Comparison of ENCODE assay signal across 40 cellular contexts in the genomic region with DNA sequence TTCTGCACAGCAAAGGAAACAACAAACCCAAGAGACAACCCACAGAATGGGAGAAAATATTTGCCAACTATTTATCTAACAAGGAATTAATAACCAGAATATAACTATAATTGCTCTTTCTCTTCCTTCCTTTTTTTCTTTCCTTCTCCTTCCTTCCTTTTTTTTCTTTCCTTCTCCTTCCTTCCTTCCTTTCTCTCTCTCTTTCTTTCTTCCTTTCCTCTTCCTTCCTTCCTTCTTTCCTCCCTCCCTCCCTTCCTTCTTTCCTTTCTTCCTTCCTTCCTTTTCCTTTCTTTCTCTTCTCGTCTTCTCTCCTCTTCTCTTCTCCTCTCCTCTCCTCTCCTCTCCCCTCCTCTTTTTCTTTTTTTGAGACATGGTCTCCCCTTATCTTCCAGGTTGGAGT.
"Had no signal": no experiment of that assay in that cellular context is flagged by ENCODE, and none has a peak within 500 bp of the region (broad histone marks: within the 10 kb centered on the region; RNA-seq: fewer than 3 reads in every experiment).

No MANE protein-coding gene starts in this region.

- H3K27ac ChIP-seq: adrenal gland, ascending aorta, body of pancreas, brain microvascular endothelial cell, breast epithelium, cardiac muscle cell had no signal

- H3K36me3 Mint-ChIP-seq: activated naive CD4-positive, alpha-beta T cell treated with anti-CD3 and anti-CD28 coated beads, Interleukin-2, amount 10 ng/mL, durations not matched to agents 7 days and 5 days; activated naive CD4-positive, alpha-beta T cell treated with anti-CD3 and anti-CD28 coated beads, Interleukin-2, amount 50 U/mL, for 24 hours; activated naive CD8-positive, alpha-beta T cell; activated naive CD8-positive, alpha-beta T cell treated with anti-CD3 and anti-CD28 coated beads, Interleukin-2, amount 10 ng/mL, durations not matched to agents 7 days and 5 days; brain had no signal

- H3K27me3 Mint-ChIP-seq: activated naive CD4-positive, alpha-beta T cell treated with anti-CD3 and anti-CD28 coated beads, Interleukin-2, amount 10 ng/mL, durations not matched to agents 7 days and 5 days; activated naive CD4-positive, alpha-beta T cell treated with anti-CD3 and anti-CD28 coated beads, Interleukin-2, amount 50 U/mL, for 24 hours; activated naive CD8-positive, alpha-beta T cell; activated naive CD8-positive, alpha-beta T cell treated with anti-CD3 and anti-CD28 coated beads for 36 hours; activated naive CD8-positive, alpha-beta T cell treated with anti-CD3 and anti-CD28 coated beads, Interleukin-2, amount 10 ng/mL, durations not matched to agents 7 days and 5 days; activated naive CD8-positive, alpha-beta T cell treated with anti-CD3 and anti-CD28 coated beads, Interleukin-2, amount 50 U/mL, for 24 hours; activated T-cell treated with anti-CD3 and anti-CD28 coated beads, Interleukin-2, amount 50 U/mL, for 24 hours; activated T-helper 17 cell treated with anti-CD3 and anti-CD28 coated beads, Interleukin-2, amount 50 U/mL, for 72 hours; central memory CD8-positive, alpha-beta T cell had no signal

- DNase-seq: activated effector memory CD4-positive, alpha-beta T cell treated with anti-CD3 and anti-CD28 coated beads, Interleukin-2, amount 50 U/mL, for 16 hours; activated effector memory CD4-positive, alpha-beta T cell treated with Interleukin-2 at 50 U/mL for 16 hours; activated gamma-delta T cell; activated gamma-delta T cell treated with Interleukin-2 at 50 U/mL for 16 hours; activated naive CD4-positive, alpha-beta T cell; activated naive CD4-positive, alpha-beta T cell treated with anti-CD3 and anti-CD28 coated beads for 36 hours; activated naive CD4-positive, alpha-beta T cell treated with anti-CD3 and anti-CD28 coated beads, Interleukin-2, amount 10 ng/mL, durations not matched to agents 7 days and 5 days; activated naive CD4-positive, alpha-beta T cell treated with anti-CD3 and anti-CD28 coated beads, Interleukin-2, amount 50 U/mL, for 16 hours; activated naive CD4-positive, alpha-beta T cell treated with Interleukin-2 at 50 U/mL for 16 hours; activated naive CD8-positive, alpha-beta T cell treated with anti-CD3 and anti-CD28 coated beads for 36 hours; activated naive CD8-positive, alpha-beta T cell treated with anti-CD3 and anti-CD28 coated beads, Interleukin-2, amount 10 ng/mL, durations not matched to agents 7 days and 5 days; activated naive CD8-positive, alpha-beta T cell treated with anti-CD3 and anti-CD28 coated beads, Interleukin-2, amount 50 U/mL, for 24 hours; activated T-cell treated with anti-CD3 and anti-CD28 coated beads, Interleukin-2, amount 50 U/mL, for 1 hour; activated T-cell treated with anti-CD3 and anti-CD28 coated beads, Interleukin-2, amount 50 U/mL, for 24 hours; activated T-cell treated with anti-CD3 and anti-CD28 coated beads, Interleukin-2, amount 50 U/mL, for 4 hours; activated T-cell treated with anti-CD3 and anti-CD28 coated beads, Interleukin-2, amount 50 U/mL, for 48 hours; activated T-cell treated with anti-CD3 and anti-CD28 coated beads, Interleukin-2, amount 50 U/mL, for 72 hours; adrenal gland; amniotic stem cell; amygdala; anterior cingulate cortex; aorta; body of pancreas; brain microvascular endothelial cell; caudate nucleus; central memory CD4-positive, alpha-beta T cell; cerebellar nuclear complex had no signal

- H3K9me3 ChIP-seq: adrenal gland, body of pancreas had no signal

- FAIRE-seq: astrocyte, bronchial epithelial cell had no signal

- ATAC-seq: activated naive CD4-positive, alpha-beta T cell treated with anti-CD3 and anti-CD28 coated beads, Interleukin-2, amount 50 U/mL, for 72 hours; activated naive CD8-positive, alpha-beta T cell treated with anti-CD3 and anti-CD28 coated beads, Interleukin-2, amount 50 U/mL, for 24 hours; activated T-cell treated with anti-CD3 and anti-CD28 coated beads, Interleukin-2, amount 50 U/mL, for 4 hours; activated T-cell treated with anti-CD3 and anti-CD28 coated beads, Interleukin-2, amount 50 U/mL, for 72 hours; activated T-helper 17 cell treated with anti-CD3 and anti-CD28 coated beads, Interleukin-2, amount 50 U/mL, for 72 hours; body of pancreas had no signal

- H3K4me1 ChIP-seq: adrenal gland, ascending aorta, body of pancreas, breast epithelium had no signal

- H3K4me3 ChIP-seq: adrenal gland, ascending aorta, body of pancreas, breast epithelium, cardiac muscle cell had no signal

- H3K36me3 ChIP-seq: adrenal gland, ascending aorta, brain microvascular endothelial cell, breast epithelium, cardiac muscle cell had no signal

- H3K4me3 Mint-ChIP-seq: activated naive CD4-positive, alpha-beta T cell treated with anti-CD3 and anti-CD28 coated beads for 36 hours; activated naive CD4-positive, alpha-beta T cell treated with anti-CD3 and anti-CD28 coated beads, Interleukin-2, amount 10 ng/mL, durations not matched to agents 7 days and 5 days; activated naive CD4-positive, alpha-beta T cell treated with anti-CD3 and anti-CD28 coated beads, Interleukin-2, amount 50 U/mL, for 24 hours; activated naive CD8-positive, alpha-beta T cell; activated naive CD8-positive, alpha-beta T cell treated with anti-CD3 and anti-CD28 coated beads for 36 hours; activated naive CD8-positive, alpha-beta T cell treated with anti-CD3 and anti-CD28 coated beads, Interleukin-2, amount 10 ng/mL, durations not matched to agents 7 days and 5 days; activated naive CD8-positive, alpha-beta T cell treated with anti-CD3 and anti-CD28 coated beads, Interleukin-2, amount 50 U/mL, for 24 hours; activated T-cell treated with anti-CD3 and anti-CD28 coated beads, Interleukin-2, amount 50 U/mL, for 24 hours; activated T-cell treated with anti-CD3 and anti-CD28 coated beads, Interleukin-2, amount 50 U/mL, for 4 hours; activated T-cell treated with anti-CD3 and anti-CD28 coated beads, Interleukin-2, amount 50 U/mL, for 72 hours; activated T-helper 1 cell treated with anti-CD3 and anti-CD28 coated beads, Interleukin-12 subunit alpha, Interleukin-12 subunit beta, Interleukin-2, Interleukin-4 antibody, amounts not matched to agents 30 ng/mL and 10 ng/mL and 1 ng/mL, durations not matched to agents 14 hours and 24 hours and 36 hours; activated T-helper 17 cell treated with anti-CD3 and anti-CD28 coated beads, Interleukin-2, amount 50 U/mL, for 72 hours; brain; central memory CD8-positive, alpha-beta T cell had no signal

- H3K27ac Mint-ChIP-seq: activated naive CD4-positive, alpha-beta T cell treated with anti-CD3 and anti-CD28 coated beads for 36 hours; activated naive CD4-positive, alpha-beta T cell treated with anti-CD3 and anti-CD28 coated beads, Interleukin-2, amount 10 ng/mL, durations not matched to agents 7 days and 5 days; activated naive CD4-positive, alpha-beta T cell treated with anti-CD3 and anti-CD28 coated beads, Interleukin-2, amount 50 U/mL, for 24 hours; activated naive CD4-positive, alpha-beta T cell treated with anti-CD3 and anti-CD28 coated beads, Interleukin-2, amount 50 U/mL, for 72 hours; activated naive CD8-positive, alpha-beta T cell; activated naive CD8-positive, alpha-beta T cell treated with anti-CD3 and anti-CD28 coated beads for 36 hours; activated naive CD8-positive, alpha-beta T cell treated with anti-CD3 and anti-CD28 coated beads, Interleukin-2, amount 10 ng/mL, durations not matched to agents 7 days and 5 days; activated naive CD8-positive, alpha-beta T cell treated with anti-CD3 and anti-CD28 coated beads, Interleukin-2, amount 50 U/mL, for 24 hours; activated T-cell treated with anti-CD3 and anti-CD28 coated beads, Interleukin-2, amount 50 U/mL, for 24 hours; activated T-cell treated with anti-CD3 and anti-CD28 coated beads, Interleukin-2, amount 50 U/mL, for 72 hours; activated T-helper 1 cell treated with anti-CD3 and anti-CD28 coated beads, Interleukin-12 subunit alpha, Interleukin-12 subunit beta, Interleukin-2, Interleukin-4 antibody, amounts not matched to agents 30 ng/mL and 10 ng/mL and 1 ng/mL, durations not matched to agents 14 hours and 24 hours and 36 hours; activated T-helper 17 cell treated with anti-CD3 and anti-CD28 coated beads, Interleukin-2, amount 50 U/mL, for 72 hours; activated T-helper 2 cell treated with anti-CD3 and anti-CD28 coated beads, Interferon-gamma antibody, Interleukin-2, Interleukin-4, amounts not matched to agents 10 μg/mL and 5 μg/mL and 100 μg/mL, durations not matched to agents 14 hours and 24 hours and 36 hours; brain had no signal

- H3K4me1 Mint-ChIP-seq: activated naive CD4-positive, alpha-beta T cell treated with anti-CD3 and anti-CD28 coated beads, Interleukin-2, amount 10 ng/mL, durations not matched to agents 7 days and 5 days; activated naive CD4-positive, alpha-beta T cell treated with anti-CD3 and anti-CD28 coated beads, Interleukin-2, amount 50 U/mL, for 24 hours; activated naive CD8-positive, alpha-beta T cell treated with anti-CD3 and anti-CD28 coated beads for 36 hours; activated naive CD8-positive, alpha-beta T cell treated with anti-CD3 and anti-CD28 coated beads, Interleukin-2, amount 10 ng/mL, durations not matched to agents 7 days and 5 days; activated naive CD8-positive, alpha-beta T cell treated with anti-CD3 and anti-CD28 coated beads, Interleukin-2, amount 50 U/mL, for 24 hours; activated T-helper 17 cell treated with anti-CD3 and anti-CD28 coated beads, Interleukin-2, amount 50 U/mL, for 72 hours; brain; central memory CD8-positive, alpha-beta T cell had no signal

- H3K27me3 ChIP-seq: adrenal gland, ascending aorta, body of pancreas, brain microvascular endothelial cell, breast epithelium, cardiac muscle cell had no signal
